In genomic region chr15:40310001-40310959, GRCh38 we compare ENCODE assay signal across 8 cellular contexts.
DNase-seq lines count a peak whose midpoint lies in the region; FAIRE-seq and TF ChIP-seq lines count a peak whose summit lies in the region.

No MANE protein-coding gene starts in this region.

- DNase-seq in NCI-H2081 (lab: John Stamatoyannopoulos, UW) (peak; percentile 25 to 30), NCI-H2081 treated with DMSO at 0.1 percent for 48 hours (lab: John Stamatoyannopoulos, UW) (no peak), NCI-H69 (lab: John Stamatoyannopoulos, UW) (peak; percentile 57), fibroblast of peridontal ligament (ENCODE audit: extremely low read depth) (peak; percentile 23), urothelium cell line (ENCODE audit: low spot score) (no peak), NCI-H2029 (lab: John Stamatoyannopoulos, UW) (no peak)
- DNase-seq in activated CD8-positive, alpha-beta memory T cell treated with anti-CD3 and anti-CD28 coated beads, Interleukin-2, amount 50 U/mL, for 48 hours: peak; percentile 84

- H3K4me1 ChIP-seq in parathyroid adenoma: no peaks in the 10 kb centered on the region

- no peak overlapping the region for H3K9ac ChIP-seq in parathyroid adenoma

- no peaks in the 10 kb centered on the region for H3K79me2 ChIP-seq in parathyroid adenoma

- no peaks in the 10 kb centered on the region for H3K36me3 ChIP-seq in parathyroid adenoma (ENCODE audit: control insufficient read depth, insufficient read depth, low read length)

- H3K27me3 ChIP-seq in parathyroid adenoma (ENCODE audit: control insufficient read depth, insufficient read depth, low read length): no peaks in the 10 kb centered on the region

- H3K9me3 ChIP-seq in parathyroid adenoma (ENCODE audit: control insufficient read depth, low read length): no peaks in the 10 kb centered on the region

- peak; percentile 34 for TF ChIP-seq CTCF in parathyroid adenoma (IDR thresholded peaks at IDR 0.05)

- no peak overlapping the region for H2AFZ ChIP-seq in parathyroid adenoma

- H3K4me2 ChIP-seq in parathyroid adenoma (ENCODE audit: low read length): no peak overlapping the region

- no peak overlapping the region for H3K27ac ChIP-seq in parathyroid adenoma

- FAIRE-seq in urothelium cell line (lab: Jason Lieb, UNC): no peak

- no peak overlapping the region for H3K4me3 ChIP-seq in parathyroid adenoma (ENCODE audit: low read depth, low read length)

Comparison
In these comparisons a context has a peak if more than half of its experiments do, and no peak if none do; other contexts are left out.
1. DNase-seq: peak in NCI-H2081 (2 of 2), NCI-H69 (single experiment), activated CD8-positive, alpha-beta memory T cell treated with anti-CD3 and anti-CD28 coated beads, Interleukin-2, amount 50 U/mL, for 48 hours (single experiment) and fibroblast of peridontal ligament (single experiment); none in NCI-H2081 treated with DMSO at 0.1 percent for 48 hours (single experiment), urothelium cell line (single experiment) and NCI-H2029 (single experiment).